Comparison of ENCODE assay signal across 12 cellular contexts in the genomic region with DNA sequence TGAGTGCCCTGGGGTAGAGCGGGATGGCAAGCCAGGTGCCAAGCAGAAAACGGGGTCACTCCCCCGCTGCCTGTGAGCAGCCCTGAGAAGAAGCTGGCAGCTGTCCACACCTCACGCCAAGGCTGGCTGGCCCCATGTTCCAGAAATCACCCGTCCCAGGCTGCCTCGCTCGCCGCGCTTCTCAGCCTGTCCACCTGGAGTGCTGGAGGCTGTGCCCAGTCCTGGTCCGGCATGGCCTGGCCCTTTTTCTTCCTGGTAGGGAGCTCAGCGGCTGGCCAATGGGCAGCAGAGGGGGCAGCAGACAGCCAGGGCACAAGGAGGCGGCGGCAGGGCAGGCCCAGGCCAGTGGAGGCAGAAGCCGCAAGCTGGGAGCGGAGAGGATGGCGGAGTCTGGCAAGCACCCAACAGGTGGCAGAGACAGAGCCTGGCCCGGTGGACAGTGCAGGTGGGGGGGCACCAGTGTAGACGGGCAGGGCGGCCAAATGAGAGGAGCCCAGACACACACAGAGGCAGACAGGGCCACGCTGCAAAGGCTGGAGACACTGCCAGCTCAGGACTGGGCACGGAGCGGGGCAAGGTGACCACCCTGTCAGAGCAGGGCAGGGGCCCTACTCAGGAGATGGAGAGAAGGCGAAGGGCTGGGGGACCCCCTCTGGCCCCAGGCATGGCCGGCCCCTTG. TPM values are rescaled to one million over a fixed set of nuclear protein-coding genes. Genes with fewer than 3 reads are reported as not detected.
DNase-seq lines count a peak whose midpoint lies in the region; ATAC-seq, FAIRE-seq and TF ChIP-seq lines count a peak whose summit lies in the region.
"Had no signal": no experiment of that assay in that cellular context is flagged by ENCODE, and none has a peak within 500 bp of the region (broad histone marks: within the 10 kb centered on the region; RNA-seq: fewer than 3 reads in every experiment).

No MANE protein-coding gene starts in this region.

- H3F3A ChIP-seq in smooth muscle cell (ENCODE audit: low read depth): no peaks in the 10 kb centered on the region

- H3K4me3 Mint-ChIP-seq in HFFc6: no peak overlapping the region
- H3K4me3 Mint-ChIP-seq: CD4-positive, alpha-beta memory T cell had no signal

- peaks cover 31% of the 10 kb centered on the region for H3K4me1 ChIP-seq in A549
- peaks cover 18% of the 10 kb centered on the region for H3K4me1 ChIP-seq in mammary epithelial cell (ENCODE audit: insufficient read depth, low read length)
- H3K4me1 ChIP-seq in smooth muscle cell (ENCODE audit: low read depth): peaks cover 15% of the 10 kb centered on the region

- H3K36me3 Mint-ChIP-seq in HFFc6 (ENCODE audit: low read depth): no peaks in the 10 kb centered on the region
- H3K36me3 Mint-ChIP-seq: CD4-positive, alpha-beta memory T cell had no signal

- H3K9me3 ChIP-seq in A549 (no peaks in the 10 kb centered on the region), mammary epithelial cell (replicated peaks; ENCODE audit: insufficient read depth, low read length) (no peaks in the 10 kb centered on the region), MG63 (no peaks in the 10 kb centered on the region), smooth muscle cell (replicated peaks; ENCODE audit: low read depth) (no peaks in the 10 kb centered on the region)

- no peaks in the 10 kb centered on the region for H3K79me2 ChIP-seq in mammary epithelial cell (ENCODE audit: insufficient read depth, low read length)
- H3K79me2 ChIP-seq in smooth muscle cell (ENCODE audit: low read depth): no peaks in the 10 kb centered on the region

- TF ChIP-seq CTCF in A549 (IDR thresholded peaks at IDR 0.05) (no peak), HFFc6 (IDR thresholded peaks at IDR 0.05) (peak; percentile 20; the same call in 1 of the 2 replicates), mammary epithelial cell (conservative IDR thresholded peaks at IDR 0.05 in 1 of 2, IDR thresholded peaks at IDR 0.05 in 1 of 2; ENCODE audit: extremely low read depth in 1 of 2, insufficient read depth in 1 of 2, low read depth in 1 of 2, low read length in 2 of 2) (peak in 1 of 2 donors; percentile 41), lower leg skin (IDR thresholded peaks at IDR 0.05) (no peak), smooth muscle cell (IDR thresholded peaks at IDR 0.05; ENCODE audit: borderline replicate concordance, insufficient read depth, poor library complexity, severe bottlenecking) (no peak)

- dilution Hi-C loops in mammary epithelial cell (cut with HindIII; ENCODE audit: low sequenced_read_pairs): no loop called here

- BruUV-seq in mammary epithelial cell (replicated peaks; lab: Mats Ljungman, UMichigan): no TSS peak

- H3K27me3 ChIP-seq in mammary epithelial cell (ENCODE audit: insufficient read depth, low read length) (peaks cover 2% of the 10 kb centered on the region), MG63 (no peaks in the 10 kb centered on the region), smooth muscle cell (ENCODE audit: low read depth) (no peaks in the 10 kb centered on the region)

- H3K4me2 ChIP-seq in A549 (no peak overlapping the region), mammary epithelial cell (ENCODE audit: insufficient read depth, low read depth, low read length) (peak overlapping the region; percentile 60), smooth muscle cell (no peak overlapping the region)

- no peaks in the 10 kb centered on the region for H3K4me1 Mint-ChIP-seq in HFFc6 (ENCODE audit: low read depth)

- H3K4me3 ChIP-seq in A549 (no peak overlapping the region), mammary epithelial cell (replicated peaks in 1 of 3; ENCODE audit: insufficient read depth in 1 of 3, low read depth in 2 of 3, low read length in 3 of 3) (no peak overlapping the region), lower leg skin (ENCODE audit: low read depth, poor library complexity, severe bottlenecking) (no peak overlapping the region), MG63 (no peak overlapping the region), smooth muscle cell (no peak overlapping the region)

- H3K27ac ChIP-seq in A549 (peak overlapping the region in 1 of 2 experiments; percentile 80; a peak in 2 of 6 replicates), mammary epithelial cell (ENCODE audit: insufficient read depth, low read depth, low read length) (no peak overlapping the region), smooth muscle cell (ENCODE audit: low read depth) (no peak overlapping the region)

- WGBS in A549 (ENCODE audit: missing lambda C conversion rate): 90% methylated on average over 19 of the region's 24 CpGs
- WGBS in mammary epithelial cell (ENCODE audit: low coverage, missing lambda C conversion rate): 20% methylated on average over 11 of the region's 24 CpGs
- WGBS in lower leg skin, 2 donors: 76 to 81% methylated on average over 10 to 24 of the region's 24 CpGs
- WGBS in smooth muscle cell (ENCODE audit: low lambda C conversion rate): 94% methylated on average over 24 of the region's 24 CpGs

- peak; percentile 49 to 75; a peak in 5 of 6 replicates for ATAC-seq in A549
- no peak for ATAC-seq in GM21723 (IDR thresholded peaks at IDR 0.05; ENCODE audit: unreplicated experiment)

- peaks cover 41% of the 10 kb centered on the region for H3K27me3 Mint-ChIP-seq in HFFc6 (ENCODE audit: insufficient read depth)

- no peaks in the 10 kb centered on the region for H3K36me3 ChIP-seq in mammary epithelial cell (ENCODE audit: insufficient read depth, low read length)
- H3K36me3 ChIP-seq in MG63: no peaks in the 10 kb centered on the region
- no peaks in the 10 kb centered on the region for H3K36me3 ChIP-seq in smooth muscle cell (ENCODE audit: low read depth)

- no peaks in the 10 kb centered on the region for H4K20me1 ChIP-seq in mammary epithelial cell (ENCODE audit: insufficient read depth, low read length)
- H4K20me1 ChIP-seq in smooth muscle cell (ENCODE audit: low read depth): no peaks in the 10 kb centered on the region

- peak in 1 of 2 experiments; percentile 38 for DNase-seq in A549 (ENCODE audit: low read depth in 1 of 2, low spot score in 1 of 2)
- DNase-seq in HFFc6: no peak
- peak; percentile 48 for DNase-seq in mammary epithelial cell
- DNase-seq in lower leg skin (ENCODE audit: low spot score in 2 of 2): peak; percentile 14 to 86
- DNase-seq in NCI-H2081 treated with DMSO at 0.1 percent for 48 hours (lab: John Stamatoyannopoulos, UW): no peak
- DNase-seq in MG63: no peak
- DNase-seq in smooth muscle cell (lab: John Stamatoyannopoulos, UW; ENCODE audit: unreplicated experiment): no peak

- no peaks in the 10 kb centered on the region; the same call in 1 of the 2 replicates for H3K9me3 Mint-ChIP-seq in HFFc6
- H3K9me3 Mint-ChIP-seq: activated T-helper 2 cell treated with anti-CD3 and anti-CD28 coated beads, Interferon-gamma antibody, Interleukin-2, Interleukin-4, amounts not matched to agents 10 μg/mL and 5 μg/mL and 100 μg/mL, durations not matched to agents 14 hours and 24 hours and 36 hours; CD4-positive, alpha-beta memory T cell had no signal

- no peak for TF ChIP-seq RAD21 in A549 (conservative IDR thresholded peaks at IDR 0.05 in 1 of 2, IDR thresholded peaks at IDR 0.05 in 1 of 2)

- no peak for TF ChIP-seq POLR2A in A549 (IDR thresholded peaks at IDR 0.05; ENCODE audit: low read length)
- no peak for TF ChIP-seq POLR2A in lower leg skin (IDR thresholded peaks at IDR 0.05)

- H3K9ac ChIP-seq in mammary epithelial cell (ENCODE audit: insufficient read depth, low read length): no peak overlapping the region
- H3K9ac ChIP-seq in smooth muscle cell (ENCODE audit: low read depth): no peak overlapping the region

- H2AFZ ChIP-seq in mammary epithelial cell (ENCODE audit: low read depth, low read length) (peak overlapping the region; percentile 60), smooth muscle cell (ENCODE audit: low read depth) (no peak overlapping the region)

- FAIRE-seq in A549 (lab: Jason Lieb, UNC): no peak
- FAIRE-seq: endothelial cell of umbilical vein had no signal

- in situ Hi-C loops in mammary epithelial cell (cut with MboI; ENCODE audit: low sequenced_read_pairs in 2 of 2): loop anchor here in 1 of 2 donors (10.0 kb wide), 1 partner anchor 206 kb away; no protein-coding TSS in a partner anchor

- POLR2A ChIA-PET in A549 (lab: Yijun Ruan, JAX): no interaction called here

- intact Hi-C loops in mammary epithelial cell (cut with micrococcal nuclease): loop anchor here (2.0 kb wide), 1 partner anchor 62 kb away; a partner anchor contains a TSS
- intact Hi-C loops in lower leg skin (cut with DNase I; ENCODE audit: low total_unique reads): no loop called here

- CTCF ChIA-PET in A549 (lab: Yijun Ruan, JAX) (interaction anchor here (0.8 to 5.2 kb wide), 8 partner anchors 10 to 212 kb away, joined by 3 to 30 read pairs (median 11); no protein-coding TSS in a partner anchor), mammary epithelial cell (lab: Charles Lee; ENCODE audit: low non-redundant PET) (no interaction called here)

- TF ChIP-seq EP300 in A549 (IDR thresholded peaks at IDR 0.05): no peak

- H3K27ac Mint-ChIP-seq in HFFc6: no peak overlapping the region
- H3K27ac Mint-ChIP-seq: activated T-helper 2 cell treated with anti-CD3 and anti-CD28 coated beads, Interferon-gamma antibody, Interleukin-2, Interleukin-4, amounts not matched to agents 10 μg/mL and 5 μg/mL and 100 μg/mL, durations not matched to agents 14 hours and 24 hours and 36 hours; CD4-positive, alpha-beta memory T cell had no signal

RNA-seq across cellular contexts. Expression of a gene that starts 37.2 kb away (rescaled TPM):
- not detected in 2 replicates for polyA plus RNA-seq in A549 (2011; rRNA removed)
- 0.04 TPM in 2 replicates for polyA plus RNA-seq in A549 (2012; cell fraction: cytosol; rRNA removed)
- polyA plus RNA-seq in A549 (2012; cell fraction: nucleus; rRNA removed): 0.05 and 0.06 TPM in 2 replicates
- polyA plus RNA-seq in A549 (2017; fragmentation: RNase III; extraction: RNeasy Plus Mini Kit Qiagen cat#74134 plus additional on column Dnase treatment): not detected in 3 replicates
- 0.15 TPM in 1 of 2 replicates, not detected in the other for polyA minus RNA-seq in A549 (2011; rRNA and poly(A)+ RNA removed)
- total RNA-seq in HFFc6 (2021; fragmentation: NEBNext Ultra II Directional; extraction: Animal tissue kit (Norgen Biotek cat#: 25700)): not detected
- total RNA-seq in mammary epithelial cell: under 1 TPM in 1 of 2 donors, not detected in 1; 0.61 TPM
- polyA plus RNA-seq in mammary epithelial cell: 0.16 TPM
- polyA minus RNA-seq in mammary epithelial cell: not detected
- total RNA-seq in lower leg skin: under 1 TPM in 2 of 4 donors, not detected in 2; 0.36 to 0.84 TPM
- total RNA-seq in MG63 (2014; rRNA removed; shearing (Covaris generic); ENCODE audit: low replicate concordance): not detected in 2 replicates
- total RNA-seq in smooth muscle cell: not detected in 2 replicates
- polyA plus RNA-seq in smooth muscle cell: not detected in 2 replicates
- total RNA-seq: activated T-helper 2 cell treated with anti-CD3 and anti-CD28 coated beads, Interferon-gamma antibody, Interleukin-2, Interleukin-4, amounts not matched to agents 10 μg/mL and 5 μg/mL and 100 μg/mL, durations not matched to agents 14 hours and 24 hours and 36 hours; CD4-positive, alpha-beta memory T cell; endothelial cell of umbilical vein; SK-MEL-5 had no signal
- polyA plus RNA-seq: CD4-positive, alpha-beta memory T cell; endothelial cell of umbilical vein had no signal

RNA-seq across cellular contexts. Expression of a gene that starts 47.8 kb away (rescaled TPM):
- polyA plus RNA-seq in A549 (2011; rRNA removed) (not detected in 2 replicates), A549 (2017; fragmentation: RNase III; extraction: RNeasy Plus Mini Kit Qiagen cat#74134 plus additional on column Dnase treatment) (not detected in 3 replicates), mammary epithelial cell (not detected), smooth muscle cell (not detected in 2 replicates)
- not detected in 2 replicates for polyA plus RNA-seq in A549 (2012; cell fraction: cytosol; rRNA removed)
- not detected in 2 replicates for polyA plus RNA-seq in A549 (2012; cell fraction: nucleus; rRNA removed)
- not detected in 2 replicates for polyA minus RNA-seq in A549 (2011; rRNA and poly(A)+ RNA removed)
- total RNA-seq in HFFc6 (2021; fragmentation: NEBNext Ultra II Directional; extraction: Animal tissue kit (Norgen Biotek cat#: 25700)): not detected
- total RNA-seq in mammary epithelial cell (not detected), lower leg skin (not detected), smooth muscle cell (not detected in 2 replicates)
- not detected for polyA minus RNA-seq in mammary epithelial cell
- total RNA-seq in MG63 (2014; rRNA removed; shearing (Covaris generic); ENCODE audit: low replicate concordance): not detected in 2 replicates
- total RNA-seq: activated T-helper 2 cell treated with anti-CD3 and anti-CD28 coated beads, Interferon-gamma antibody, Interleukin-2, Interleukin-4, amounts not matched to agents 10 μg/mL and 5 μg/mL and 100 μg/mL, durations not matched to agents 14 hours and 24 hours and 36 hours; CD4-positive, alpha-beta memory T cell; endothelial cell of umbilical vein; SK-MEL-5 had no signal
- polyA plus RNA-seq: CD4-positive, alpha-beta memory T cell; endothelial cell of umbilical vein had no signal

Comparison
In these comparisons a context has a peak if more than half of its experiments do, and no peak if none do; other contexts are left out.
1. DNase-seq: peak in mammary epithelial cell (single experiment) and lower leg skin (2 of 2); none in HFFc6 (single experiment), NCI-H2081 treated with DMSO at 0.1 percent for 48 hours (single experiment), MG63 (single experiment) and smooth muscle cell (single experiment).